8 cellular contexts compared by ENCODE assay signal in the genomic region with DNA sequence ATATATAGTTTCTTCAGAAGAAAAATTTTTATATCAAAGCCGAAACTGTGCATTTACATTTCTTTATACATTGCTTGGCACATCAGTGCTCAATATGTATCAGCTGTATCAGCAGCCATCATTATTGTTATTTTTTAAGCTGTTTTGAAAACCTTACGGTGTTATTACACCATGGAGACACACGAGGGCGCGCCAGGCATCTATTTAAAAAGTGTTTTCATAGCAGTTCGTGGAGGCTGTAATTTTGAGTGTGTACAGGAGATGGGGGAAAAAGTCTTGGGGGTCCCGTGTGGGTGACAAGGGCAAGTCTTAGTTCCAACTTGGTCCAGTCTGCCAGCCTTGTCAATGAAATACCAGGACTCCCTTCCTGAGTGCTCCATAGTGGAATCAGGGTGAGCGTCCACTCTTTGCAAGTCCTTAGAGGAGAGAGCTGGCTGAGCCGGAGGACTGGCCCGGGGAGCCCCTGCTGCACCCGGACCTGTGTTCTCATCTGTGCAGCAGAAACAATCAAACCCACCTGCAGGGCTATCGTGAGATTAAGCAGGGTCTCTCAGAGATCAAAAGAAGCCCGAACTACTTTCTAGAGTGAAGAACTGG. TPM values are rescaled to one million over a fixed set of nuclear protein-coding genes. Genes with fewer than 3 reads are reported as not detected.
A peak's percentile ranks its signal among the peaks of the same experiment; 100 is the strongest.
DNase-seq lines count a peak whose midpoint lies in the region; ATAC-seq and TF ChIP-seq lines count a peak whose summit lies in the region.

No MANE protein-coding gene starts in this region.

- 12 to 16% methylated on average over 13 of the region's 13 CpGs for WGBS in body of pancreas, 2 donors

- H3K36me3 ChIP-seq in body of pancreas (replicated peaks in 1 of 2; ENCODE audit: insufficient read depth in 1 of 2, low read depth in 2 of 2), result no peaks in the 10 kb centered on the region

- intact Hi-C loops in body of pancreas (cut with DNase I), result no loop called here

- H3K9me3 ChIP-seq in body of pancreas, result no peaks in the 10 kb centered on the region

- H3K4me1 ChIP-seq in body of pancreas, result no peaks in the 10 kb centered on the region

- DNase-seq in GM12864 (ENCODE audit: low read depth) (peak; percentile 8), NCI-H128 (lab: John Stamatoyannopoulos, UW; ENCODE audit: unreplicated experiment) (peak; percentile 31), T-helper 2 cell (peak in 4 of 5 experiments; percentile 23 to 43 (median 32)), body of pancreas (peak; percentile 46 to 69 (median 53)), iris pigment epithelial cell (ENCODE audit: low read depth) (peak; percentile 59)
- DNase-seq in stimulated activated CD4-positive, alpha-beta T cell treated with anti-CD3 and anti-CD28 coated beads, Interleukin-1b, Interleukin-23, amount 100 ng/mL, for 4 hours (ENCODE audit: low read depth in 2 of 2), result peak; percentile 20 to 36

- ATAC-seq in body of pancreas (peak; percentile 45), HG03135 (IDR thresholded peaks at IDR 0.05; ENCODE audit: unreplicated experiment) (no peak), HG02759 (IDR thresholded peaks at IDR 0.05; ENCODE audit: unreplicated experiment) (no peak)

- no peaks in the 10 kb centered on the region for H3K27me3 ChIP-seq in body of pancreas

- no peak for TF ChIP-seq POLR2A in body of pancreas (IDR thresholded peaks at IDR 0.05)

- no peak overlapping the region for H3K27ac ChIP-seq in body of pancreas

- H3K4me3 ChIP-seq in GM12864 (ENCODE audit: low read depth, low read length) (no peak overlapping the region), body of pancreas (no peak overlapping the region)

- TF ChIP-seq CTCF in GM12864 (IDR thresholded peaks at IDR 0.05; ENCODE audit: low read depth, low read length, missing control alignments), result peak; percentile 55
- peak; percentile 40 to 63 (median 60) for TF ChIP-seq CTCF in body of pancreas (IDR thresholded peaks at IDR 0.05)

RNA-seq across cellular contexts. Expression of gene SLC2A10, which starts 43.3 kb away (rescaled TPM):
- 10 to 100 TPM; 12.2 to 95.3 TPM for total RNA-seq in body of pancreas

Comparison
In these comparisons a context has a peak if more than half of its experiments do, and no peak if none do; other contexts are left out.
1. DNase-seq: peak in every context shown above with its lines; median percentile 59 in iris pigment epithelial cell; 53 in body of pancreas; 32 in T-helper 2 cell; 31 in NCI-H128; 28 in stimulated activated CD4-positive, alpha-beta T cell treated with anti-CD3 and anti-CD28 coated beads, Interleukin-1b, Interleukin-23, amount 100 ng/mL, for 4 hours; 8 in GM12864.